Comparison of ENCODE assay signal across 8 cellular contexts in genomic region chr15:41283653-41284424, GRCh38. TPM values are rescaled to one million over a fixed set of nuclear protein-coding genes. Genes with fewer than 3 reads are reported as not detected.
DNase-seq lines count a peak whose midpoint lies in the region; ATAC-seq and TF ChIP-seq lines count a peak whose summit lies in the region.

No MANE protein-coding gene starts in this region.

- peak overlapping the region; percentile 94 for H3K27ac Mint-ChIP-seq in type B pancreatic cell

- no peaks in the 10 kb centered on the region for H3K27me3 ChIP-seq in heart right ventricle

- H3K36me3 ChIP-seq in heart right ventricle, result peaks cover 0 to 57% (median 44%) of the 10 kb centered on the region in 9 donors

- H3K4me1 ChIP-seq in heart right ventricle, result peaks cover 0 to 48% (median 33%) of the 10 kb centered on the region in 9 donors

- H3K27me3 Mint-ChIP-seq in type B pancreatic cell, result no peaks in the 10 kb centered on the region

- H3K36me3 Mint-ChIP-seq in type B pancreatic cell, result peaks cover 36% of the 10 kb centered on the region

- H3K9me3 Mint-ChIP-seq in type B pancreatic cell, result no peaks in the 10 kb centered on the region

- peaks cover 21% of the 10 kb centered on the region for H3K4me1 Mint-ChIP-seq in type B pancreatic cell (ENCODE audit: unreplicated experiment)

- DNase-seq in GM13976 (ENCODE audit: low spot score), result peak; percentile 97
- peak; percentile 96 for DNase-seq in NCI-H1436 treated with DMSO at 0.1 percent for 48 hours (lab: John Stamatoyannopoulos, UW)
- peak; percentile 97 for DNase-seq in T follicular helper cell (ENCODE audit: low read depth)
- peak; percentile 99 for DNase-seq in amniotic epithelial cell (ENCODE audit: low read depth)
- DNase-seq in heart right ventricle, result peak; percentile 96 to 99
- DNase-seq in pons (ENCODE audit: low spot score), result peak; percentile 100
- DNase-seq in type B pancreatic cell (ENCODE audit: extremely low spot score, unreplicated experiment), result peak; percentile 97

- ATAC-seq in HG02852 (IDR thresholded peaks at IDR 0.05; ENCODE audit: unreplicated experiment) (peak; percentile 96), heart right ventricle (peak; percentile 98 to 100 (median 100))

- peak overlapping the region; percentile 86 to 99 (median 94) for H3K27ac ChIP-seq in heart right ventricle

- intact Hi-C loops in heart right ventricle (cut with DNase I), result loop anchor here in 4 of 10 donors (1.0 to 5.0 kb wide), 4 partner anchors 48 to 53 kb away; partner anchors contain the start of genes CHP1 (in 4 of the 4), EXD1 (in 3 of the 4), NUSAP1 (in 1 of the 4) and OIP5 (in 1 of the 4)

- peak overlapping the region; percentile 100 for H3K4me3 Mint-ChIP-seq in type B pancreatic cell

- in situ Hi-C loops in GM13976 (cut with MboI; ENCODE audit: low sequenced_read_pairs, unreplicated experiment), result no loop called here

- H3K9me3 ChIP-seq in heart right ventricle, result no peaks in the 10 kb centered on the region

- H3K4me3 ChIP-seq in heart right ventricle, result peak overlapping the region; percentile 66 to 96 (median 82)

- TF ChIP-seq CTCF in GM13976 (IDR thresholded peaks at IDR 0.05; ENCODE audit: borderline replicate concordance, control extremely low read depth, extremely low read depth, insufficient read depth, missing control alignments) (no peak), heart right ventricle (IDR thresholded peaks at IDR 0.05) (no peak), type B pancreatic cell (conservative IDR thresholded peaks at IDR 0.05) (no peak)

- WGBS in heart right ventricle, 2 donors, result 0% methylated on average over 60 of the region's 60 CpGs

RNA-seq across cellular contexts. Expression of gene OIP5, which starts 48.6 kb away (rescaled TPM):
- 1 to 10 TPM in 1 of 10 donors, under 1 TPM in 4, not detected in 5; 0.18 to 1.0 (median 0.23) TPM for total RNA-seq in heart right ventricle
- under 1 TPM in 1 of 2 donors, not detected in 1; 0.33 TPM for polyA plus RNA-seq in heart right ventricle
- 7.3 and 15.8 TPM in 2 replicates for total RNA-seq in type B pancreatic cell (ENCODE audit: low replicate concordance)

RNA-seq across cellular contexts. Expression of gene NUSAP1, which starts 48.8 kb away (rescaled TPM):
- total RNA-seq in heart right ventricle (10 to 100 TPM in 1 of 10 donors, 1 to 10 TPM in 6, under 1 TPM in 3; 0.81 to 16.6 (median 1.6) TPM), type B pancreatic cell (ENCODE audit: low replicate concordance) (38.8 and 113 TPM in 2 replicates)
- polyA plus RNA-seq in heart right ventricle, result under 1 TPM; 0.66 to 0.74 TPM

RNA-seq across cellular contexts. Expression of gene CHP1, which starts 52.8 kb away (rescaled TPM):
- total RNA-seq in heart right ventricle (100 to 1,000 TPM in 9 of 10 donors, 10 to 100 TPM in 1; 86.5 to 133 (median 120) TPM), type B pancreatic cell (ENCODE audit: low replicate concordance) (89.6 and 114 TPM in 2 replicates)
- 10 to 100 TPM; 22.5 to 93.1 TPM for polyA plus RNA-seq in heart right ventricle

RNA-seq across cellular contexts. Expression of gene EXD1, which starts 53.3 kb away (rescaled TPM):
- total RNA-seq in heart right ventricle (not detected), type B pancreatic cell (ENCODE audit: low replicate concordance) (not detected in 2 replicates)
- not detected for polyA plus RNA-seq in heart right ventricle

Comparison
In these comparisons a context has a peak if more than half of its experiments do, and no peak if none do; other contexts are left out.
1. Peak in every context shown above with its lines: DNase-seq, ATAC-seq, H3K4me3 ChIP-seq and H3K27ac ChIP-seq.